In the genomic region with DNA sequence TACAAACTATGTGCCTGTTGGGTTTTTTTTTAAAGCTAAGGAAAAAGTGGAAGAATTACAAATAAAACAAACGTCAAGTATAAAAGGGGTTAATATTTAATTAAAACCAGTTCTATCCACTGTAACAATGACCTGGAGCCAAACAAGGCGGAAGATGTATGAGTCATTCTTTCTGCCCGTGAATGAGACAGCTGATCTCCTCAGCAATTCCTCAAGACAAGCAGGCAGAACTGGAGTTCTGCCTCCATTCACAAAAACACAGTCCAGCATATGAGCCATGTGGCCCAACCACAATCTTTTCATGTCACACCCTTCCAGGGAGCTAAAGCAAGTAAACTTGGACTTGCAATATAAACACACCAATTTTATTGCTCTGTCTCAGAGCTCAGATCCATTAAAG, we compare ENCODE assay signal across 1 cellular context.
TF ChIP-seq lines count a peak whose summit lies in the region.

No MANE protein-coding gene starts in this region.

TF ChIP-seq in IMR-90, 13 proteins besides CTCF, POLR2A, EP300 and RAD21 (continued from another document):
- TF ChIP-seq RCOR1 (IDR thresholded peaks at IDR 0.05; ENCODE audit: insufficient replicate concordance, low read length) (no peak), SMC3 (IDR thresholded peaks at IDR 0.05; ENCODE audit: low read depth, low read length) (no peak), MAZ (IDR thresholded peaks at IDR 0.05; ENCODE audit: borderline replicate concordance, low read depth, low read length) (no peak), CHD1 (IDR thresholded peaks at IDR 0.05; ENCODE audit: low read depth, low read length) (no peak), CEBPB (IDR thresholded peaks at IDR 0.05; ENCODE audit: low read depth, low read length) (peak; percentile 22; the same call in 1 of the 2 replicates)
- TF ChIP-seq, protein P1, sequence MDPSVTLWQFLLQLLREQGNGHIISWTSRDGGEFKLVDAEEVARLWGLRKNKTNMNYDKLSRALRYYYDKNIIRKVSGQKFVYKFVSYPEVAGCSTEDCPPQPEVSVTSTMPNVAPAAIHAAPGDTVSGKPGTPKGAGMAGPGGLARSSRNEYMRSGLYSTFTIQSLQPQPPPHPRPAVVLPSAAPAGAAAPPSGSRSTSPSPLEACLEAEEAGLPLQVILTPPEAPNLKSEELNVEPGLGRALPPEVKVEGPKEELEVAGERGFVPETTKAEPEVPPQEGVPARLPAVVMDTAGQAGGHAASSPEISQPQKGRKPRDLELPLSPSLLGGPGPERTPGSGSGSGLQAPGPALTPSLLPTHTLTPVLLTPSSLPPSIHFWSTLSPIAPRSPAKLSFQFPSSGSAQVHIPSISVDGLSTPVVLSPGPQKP (IDR thresholded peaks at IDR 0.05; ENCODE audit: borderline replicate concordance, low read depth, low read length) = no peak
- TF ChIP-seq, protein P2, sequence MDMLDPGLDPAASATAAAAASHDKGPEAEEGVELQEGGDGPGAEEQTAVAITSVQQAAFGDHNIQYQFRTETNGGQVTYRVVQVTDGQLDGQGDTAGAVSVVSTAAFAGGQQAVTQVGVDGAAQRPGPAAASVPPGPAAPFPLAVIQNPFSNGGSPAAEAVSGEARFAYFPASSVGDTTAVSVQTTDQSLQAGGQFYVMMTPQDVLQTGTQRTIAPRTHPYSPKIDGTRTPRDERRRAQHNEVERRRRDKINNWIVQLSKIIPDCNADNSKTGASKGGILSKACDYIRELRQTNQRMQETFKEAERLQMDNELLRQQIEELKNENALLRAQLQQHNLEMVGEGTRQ (IDR thresholded peaks at IDR 0.05; ENCODE audit: low read depth, low read length) = peak; percentile 66; the same call in 1 of the 2 replicates
